8 cellular contexts compared by ENCODE assay signal in genomic region chr12:125203145-125203765, GRCh38. TPM values are rescaled to one million over a fixed set of nuclear protein-coding genes. Genes with fewer than 3 reads are reported as not detected.
DNase-seq lines count a peak whose midpoint lies in the region; ATAC-seq and TF ChIP-seq lines count a peak whose summit lies in the region.
"Had no signal": no experiment of that assay in that cellular context is flagged by ENCODE, and none has a peak within 500 bp of the region (broad histone marks: within the 10 kb centered on the region; RNA-seq: fewer than 3 reads in every experiment).

No MANE protein-coding gene starts in this region.

- H3K9ac ChIP-seq in neural cell (ENCODE audit: low read length) = no peak overlapping the region

- H3K4me3 ChIP-seq in GM12864 (ENCODE audit: low read depth, low read length) = no peak overlapping the region
- no peak overlapping the region for H3K4me3 ChIP-seq in neural cell (ENCODE audit: low read length)

- H3K27ac ChIP-seq in VCaP = no peak overlapping the region
- no peak overlapping the region for H3K27ac ChIP-seq in neural cell (ENCODE audit: low read length)

- no peak for TF ChIP-seq RAD21 in neural cell (conservative IDR thresholded peaks at IDR 0.05)

- H3K9me3 ChIP-seq in neural cell (ENCODE audit: low read length) = peaks cover 10% of the 10 kb centered on the region

- no peaks in the 10 kb centered on the region for H3K27me3 ChIP-seq in neural cell (ENCODE audit: insufficient read depth, low read depth, low read length)

- TF ChIP-seq CTCF in GM12864 (IDR thresholded peaks at IDR 0.05; ENCODE audit: low read depth, low read length, missing control alignments) (peak; percentile 58), VCaP (conservative IDR thresholded peaks at IDR 0.05) (peak; percentile 84), neural cell (IDR thresholded peaks at IDR 0.05; ENCODE audit: poor library complexity, severe bottlenecking) (peak; percentile 54)

- no peaks in the 10 kb centered on the region for H3K9me2 ChIP-seq in neural cell (ENCODE audit: insufficient read depth, low read length)

- H4K20me1 ChIP-seq in neural cell (ENCODE audit: insufficient read depth) = no peaks in the 10 kb centered on the region

- DNase-seq in GM12864 (ENCODE audit: low read depth) (no peak), DMS114 treated with DMSO at 0.1 percent for 48 hours (lab: John Stamatoyannopoulos, UW; ENCODE audit: unreplicated experiment) (no peak)
- DNase-seq: activated naive CD4-positive, alpha-beta T cell treated with Interleukin-2 at 50 U/mL for 16 hours had no signal

- H3K4me2 ChIP-seq in neural cell (ENCODE audit: low read length) = no peak overlapping the region

- H3F3A ChIP-seq in neural cell (ENCODE audit: insufficient read depth, low read length, poor library complexity, severe bottlenecking) = no peaks in the 10 kb centered on the region

- H3K36me3 ChIP-seq in neural cell (ENCODE audit: insufficient read depth, low read length) = peaks cover 7% of the 10 kb centered on the region

- no peaks in the 10 kb centered on the region for H3K79me2 ChIP-seq in neural cell (replicated peaks; ENCODE audit: insufficient read depth, low read length)

- no peak for TF ChIP-seq EP300 in neural cell (conservative IDR thresholded peaks at IDR 0.05; ENCODE audit: poor library complexity, severe bottlenecking)

- peak; percentile 55 for ATAC-seq in HG03175 (IDR thresholded peaks at IDR 0.05; ENCODE audit: unreplicated experiment)
- no peak for ATAC-seq in HG02981 (IDR thresholded peaks at IDR 0.05; ENCODE audit: unreplicated experiment)
- ATAC-seq in HG02938 (IDR thresholded peaks at IDR 0.05; ENCODE audit: unreplicated experiment) = no peak

- H2AFZ ChIP-seq in neural cell (ENCODE audit: low read depth, low read length) = no peak overlapping the region

TF ChIP-seq in neural cell, 6 proteins besides CTCF, POLR2A, EP300 and RAD21:
- no peak for TF ChIP-seq REST (IDR thresholded peaks at IDR 0.05; ENCODE audit: borderline replicate concordance)
- TF ChIP-seq SMC3 (conservative IDR thresholded peaks at IDR 0.05; ENCODE audit: poor library complexity) = no peak
- no peak for TF ChIP-seq POLR2AphosphoS5 (IDR thresholded peaks at IDR 0.05)
- no peak for TF ChIP-seq EZH2 (IDR thresholded peaks at IDR 0.05; ENCODE audit: borderline replicate concordance, insufficient read depth, low read length, poor library complexity, severe bottlenecking)
- no peak for TF ChIP-seq MXI1 (conservative IDR thresholded peaks at IDR 0.05; ENCODE audit: poor library complexity, severe bottlenecking)
- no peak for TF ChIP-seq TAF1 (IDR thresholded peaks at IDR 0.05; ENCODE audit: low read depth)

RNA-seq across cellular contexts. Expression of gene TMEM132B, which starts 17.1 kb away (rescaled TPM):
- 26.3 and 34.0 TPM in 2 replicates for polyA plus RNA-seq in neural cell
- 113 and 114 TPM in 2 replicates for polyA minus RNA-seq in neural cell
